Comparison of ENCODE assay signal across 8 cellular contexts in the genomic region with DNA sequence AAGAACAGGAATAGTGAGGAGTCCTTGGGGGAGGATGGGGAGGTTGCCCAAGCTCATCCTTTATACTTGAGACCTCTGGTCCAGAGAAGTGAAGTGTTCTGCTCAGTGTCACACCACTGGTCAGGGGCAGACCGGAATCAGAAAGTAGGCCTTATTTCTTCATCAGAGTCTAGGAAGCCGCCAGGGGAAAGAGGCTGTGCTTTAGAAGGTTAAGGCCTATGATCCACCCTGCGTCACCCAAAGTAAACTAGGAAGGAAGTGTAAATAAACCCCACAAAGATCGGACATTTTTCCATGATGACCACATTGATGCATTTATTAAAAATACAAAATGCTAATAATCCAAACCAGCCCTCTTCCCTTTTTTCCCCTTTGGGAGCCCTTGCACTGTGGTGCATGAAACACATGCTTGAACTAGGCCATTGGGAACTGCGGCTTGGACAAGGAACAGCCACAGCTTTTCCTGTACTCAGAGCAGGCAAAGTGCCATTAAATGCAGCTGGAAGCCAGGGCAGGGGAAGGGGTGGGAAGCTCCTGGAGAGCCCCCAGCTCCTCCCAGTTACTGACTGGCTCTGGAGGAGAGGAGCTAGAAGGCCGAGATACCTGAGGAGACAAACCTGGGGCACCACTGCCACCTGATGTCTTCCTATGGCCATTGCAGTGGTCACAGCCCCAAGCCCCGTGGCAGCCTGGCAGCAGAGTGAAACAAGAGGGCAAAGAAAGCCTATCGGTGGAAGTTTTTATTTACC. TPM values are rescaled to one million over a fixed set of nuclear protein-coding genes. Genes with fewer than 3 reads are reported as not detected.
DNase-seq lines count a peak whose midpoint lies in the region; ATAC-seq and TF ChIP-seq lines count a peak whose summit lies in the region.

No MANE protein-coding gene starts in this region.

- BruUV-seq in PC-9 (replicated peaks; lab: Mats Ljungman, UMichigan) = no TSS peak

- TF ChIP-seq CTCF in PC-9 (conservative IDR thresholded peaks at IDR 0.05) (peak; percentile 83), fibroblast of the aortic adventitia (IDR thresholded peaks at IDR 0.05; ENCODE audit: insufficient read depth, low read length) (peak; percentile 86), neural cell (IDR thresholded peaks at IDR 0.05; ENCODE audit: poor library complexity, severe bottlenecking) (peak; percentile 83)

- H3K4me3 ChIP-seq in PC-9 (no peak overlapping the region), fibroblast of the aortic adventitia (ENCODE audit: low read depth, low read length) (no peak overlapping the region), neural cell (ENCODE audit: low read length) (no peak overlapping the region)

- no peak for TF ChIP-seq EP300 in neural cell (conservative IDR thresholded peaks at IDR 0.05; ENCODE audit: poor library complexity, severe bottlenecking)

- intact Hi-C loops in PC-9 (cut with micrococcal nuclease; ENCODE audit: unreplicated experiment) = loop anchor here (1.0 to 10.0 kb wide), 5 partner anchors 64 to 726 kb away; no protein-coding TSS in a partner anchor
- intact Hi-C loops in activated T-helper 1 cell treated with anti-CD3 and anti-CD28 coated beads, Interleukin-12 subunit alpha, Interleukin-12 subunit beta, Interleukin-2, Interleukin-4 antibody, amounts not matched to agents 30 ng/mL and 10 ng/mL and 1 ng/mL, durations not matched to agents 14 hours and 24 hours and 36 hours (cut with micrococcal nuclease) = loop anchor here (1.0 kb wide), 5 partner anchors 62 to 629 kb away; no protein-coding TSS in a partner anchor

- no peak overlapping the region for H3K9ac ChIP-seq in neural cell (ENCODE audit: low read length)

- no peaks in the 10 kb centered on the region for H3K36me3 Mint-ChIP-seq in activated T-helper 1 cell treated with anti-CD3 and anti-CD28 coated beads, Interleukin-12 subunit alpha, Interleukin-12 subunit beta, Interleukin-2, Interleukin-4 antibody, amounts not matched to agents 30 ng/mL and 10 ng/mL and 1 ng/mL, durations not matched to agents 14 hours and 24 hours and 36 hours (ENCODE audit: low read depth)

- no peaks in the 10 kb centered on the region for H3K79me2 ChIP-seq in PC-9 (ENCODE audit: low read depth)
- H3K79me2 ChIP-seq in neural cell (replicated peaks; ENCODE audit: insufficient read depth, low read length) = no peaks in the 10 kb centered on the region

- POLR2A ChIA-PET in PC-9 (lab: Charles Lee; ENCODE audit: unreplicated experiment) = interaction anchor here (0.5 to 0.7 kb wide), 2 partner anchors 218 to 279 kb away, joined by 3 to 15 read pairs; no protein-coding TSS in a partner anchor

- H3K27ac Mint-ChIP-seq in activated T-helper 1 cell treated with anti-CD3 and anti-CD28 coated beads, Interleukin-12 subunit alpha, Interleukin-12 subunit beta, Interleukin-2, Interleukin-4 antibody, amounts not matched to agents 30 ng/mL and 10 ng/mL and 1 ng/mL, durations not matched to agents 14 hours and 24 hours and 36 hours = no peak overlapping the region

- H3K4me3 Mint-ChIP-seq in activated T-helper 1 cell treated with anti-CD3 and anti-CD28 coated beads, Interleukin-12 subunit alpha, Interleukin-12 subunit beta, Interleukin-2, Interleukin-4 antibody, amounts not matched to agents 30 ng/mL and 10 ng/mL and 1 ng/mL, durations not matched to agents 14 hours and 24 hours and 36 hours = no peak overlapping the region

- H3K9me2 ChIP-seq in PC-9 (ENCODE audit: insufficient read depth) (no peaks in the 10 kb centered on the region), neural cell (ENCODE audit: insufficient read depth, low read length) (no peaks in the 10 kb centered on the region)

- peak; percentile 90 for TF ChIP-seq RAD21 in neural cell (conservative IDR thresholded peaks at IDR 0.05)

- DNase-seq in GDM1 (lab: John Stamatoyannopoulos, UW) (peak; percentile 65), HuH-7.5 (ENCODE audit: low spot score) (peak; percentile 80), PC-9 (peak; percentile 52 to 83), fibroblast of the aortic adventitia (ENCODE audit: low read depth) (peak; percentile 85)
- DNase-seq in activated T-helper 1 cell treated with anti-CD3 and anti-CD28 coated beads, Interleukin-12 subunit alpha, Interleukin-12 subunit beta, Interleukin-2, Interleukin-4 antibody, amounts not matched to agents 30 ng/mL and 10 ng/mL and 1 ng/mL, durations not matched to agents 14 hours and 24 hours and 36 hours (ENCODE audit: low spot score) = peak; percentile 49
- DNase-seq in stimulated activated naive CD4-positive, alpha-beta T cell treated with Interleukin-2 at 50 U/mL for 16 hours (lab: John Stamatoyannopoulos, UW) = peak; percentile 34

- H3K27ac ChIP-seq in PC-9 = no peak overlapping the region
- H3K27ac ChIP-seq in neural cell (ENCODE audit: low read length) = no peak overlapping the region

- ATAC-seq in GM18909 (IDR thresholded peaks at IDR 0.05; ENCODE audit: poor library complexity, unreplicated experiment) = no peak

- peaks cover 19% of the 10 kb centered on the region; the same call in 1 of the 2 replicates for H3F3A ChIP-seq in PC-9 (ENCODE audit: insufficient read depth, low read depth)
- H3F3A ChIP-seq in neural cell (ENCODE audit: insufficient read depth, low read length, poor library complexity, severe bottlenecking) = no peaks in the 10 kb centered on the region

- H3K9me3 ChIP-seq in PC-9 (ENCODE audit: insufficient read depth, low read depth) = no peaks in the 10 kb centered on the region
- H3K9me3 ChIP-seq in neural cell (ENCODE audit: low read length) = no peaks in the 10 kb centered on the region

- no peaks in the 10 kb centered on the region for H3K27me3 Mint-ChIP-seq in activated T-helper 1 cell treated with anti-CD3 and anti-CD28 coated beads, Interleukin-12 subunit alpha, Interleukin-12 subunit beta, Interleukin-2, Interleukin-4 antibody, amounts not matched to agents 30 ng/mL and 10 ng/mL and 1 ng/mL, durations not matched to agents 14 hours and 24 hours and 36 hours (ENCODE audit: insufficient read depth)

- H3K27me3 ChIP-seq in PC-9 (ENCODE audit: insufficient read depth, low read depth) (no peaks in the 10 kb centered on the region), neural cell (ENCODE audit: insufficient read depth, low read depth, low read length) (no peaks in the 10 kb centered on the region)

- no peaks in the 10 kb centered on the region for H3K36me3 ChIP-seq in PC-9 (ENCODE audit: low read depth)
- no peaks in the 10 kb centered on the region for H3K36me3 ChIP-seq in neural cell (ENCODE audit: insufficient read depth, low read length)

- H3K4me2 ChIP-seq in PC-9 (0 out of 2 replicates have a peak overlapping the region, but pooled peaks have one; percentile 34), neural cell (ENCODE audit: low read length) (no peak overlapping the region)

- no peaks in the 10 kb centered on the region for H3K9me3 Mint-ChIP-seq in activated T-helper 1 cell treated with anti-CD3 and anti-CD28 coated beads, Interleukin-12 subunit alpha, Interleukin-12 subunit beta, Interleukin-2, Interleukin-4 antibody, amounts not matched to agents 30 ng/mL and 10 ng/mL and 1 ng/mL, durations not matched to agents 14 hours and 24 hours and 36 hours

- H2AFZ ChIP-seq in PC-9 (no peak overlapping the region), neural cell (ENCODE audit: low read depth, low read length) (no peak overlapping the region)

- CTCF ChIA-PET in PC-9 (lab: Charles Lee) = interaction anchor here (0.5 to 2.1 kb wide), 10 partner anchors 64 to 629 kb away, joined by 3 to 11 read pairs (median 4); no protein-coding TSS in a partner anchor

- peaks cover 18% of the 10 kb centered on the region for H3K4me1 ChIP-seq in PC-9 (replicated peaks; ENCODE audit: insufficient read depth)

- peaks cover 10% of the 10 kb centered on the region for H3K4me1 Mint-ChIP-seq in activated T-helper 1 cell treated with anti-CD3 and anti-CD28 coated beads, Interleukin-12 subunit alpha, Interleukin-12 subunit beta, Interleukin-2, Interleukin-4 antibody, amounts not matched to agents 30 ng/mL and 10 ng/mL and 1 ng/mL, durations not matched to agents 14 hours and 24 hours and 36 hours (ENCODE audit: low read depth)

- H4K20me1 ChIP-seq in PC-9 (ENCODE audit: insufficient read depth) = no peaks in the 10 kb centered on the region
- H4K20me1 ChIP-seq in neural cell (ENCODE audit: insufficient read depth) = no peaks in the 10 kb centered on the region

TF ChIP-seq in neural cell, 6 proteins besides CTCF, POLR2A, EP300 and RAD21:
- TF ChIP-seq POLR2AphosphoS5 (IDR thresholded peaks at IDR 0.05) (no peak), SMC3 (conservative IDR thresholded peaks at IDR 0.05; ENCODE audit: poor library complexity) (peak; percentile 84)
TF ChIP-seq in neural cell: peak in this region for 1.

RNA-seq across cellular contexts. Expression of gene CDC25A, which starts 37.0 kb away (rescaled TPM):
- 9.7 and 10.5 TPM in 2 replicates for total RNA-seq in PC-9 (2021)
- 50.9 and 52.6 TPM in 2 replicates for total RNA-seq in activated T-helper 1 cell treated with anti-CD3 and anti-CD28 coated beads, Interleukin-12 subunit alpha, Interleukin-12 subunit beta, Interleukin-2, Interleukin-4 antibody, amounts not matched to agents 30 ng/mL and 10 ng/mL and 1 ng/mL, durations not matched to agents 14 hours and 24 hours and 36 hours
- total RNA-seq in fibroblast of the aortic adventitia (ENCODE audit: low replicate concordance) = 0.90 and 13.6 TPM in 2 replicates
- 9.8 and 12.3 TPM in 2 replicates for polyA plus RNA-seq in neural cell
- polyA minus RNA-seq in neural cell = 17.7 and 21.9 TPM in 2 replicates

Comparison
In these comparisons a context has a peak if more than half of its experiments do, and no peak if none do; other contexts are left out.
1. DNase-seq: peak in every context shown above with its lines; median percentile 85 in fibroblast of the aortic adventitia; 80 in HuH-7.5; 68 in PC-9; 65 in GDM1; 49 in activated T-helper 1 cell treated with anti-CD3 and anti-CD28 coated beads, Interleukin-12 subunit alpha, Interleukin-12 subunit beta, Interleukin-2, Interleukin-4 antibody, amounts not matched to agents 30 ng/mL and 10 ng/mL and 1 ng/mL, durations not matched to agents 14 hours and 24 hours and 36 hours; 34 in stimulated activated naive CD4-positive, alpha-beta T cell treated with Interleukin-2 at 50 U/mL for 16 hours.